14 cellular contexts compared by ENCODE assay signal in the genomic region with DNA sequence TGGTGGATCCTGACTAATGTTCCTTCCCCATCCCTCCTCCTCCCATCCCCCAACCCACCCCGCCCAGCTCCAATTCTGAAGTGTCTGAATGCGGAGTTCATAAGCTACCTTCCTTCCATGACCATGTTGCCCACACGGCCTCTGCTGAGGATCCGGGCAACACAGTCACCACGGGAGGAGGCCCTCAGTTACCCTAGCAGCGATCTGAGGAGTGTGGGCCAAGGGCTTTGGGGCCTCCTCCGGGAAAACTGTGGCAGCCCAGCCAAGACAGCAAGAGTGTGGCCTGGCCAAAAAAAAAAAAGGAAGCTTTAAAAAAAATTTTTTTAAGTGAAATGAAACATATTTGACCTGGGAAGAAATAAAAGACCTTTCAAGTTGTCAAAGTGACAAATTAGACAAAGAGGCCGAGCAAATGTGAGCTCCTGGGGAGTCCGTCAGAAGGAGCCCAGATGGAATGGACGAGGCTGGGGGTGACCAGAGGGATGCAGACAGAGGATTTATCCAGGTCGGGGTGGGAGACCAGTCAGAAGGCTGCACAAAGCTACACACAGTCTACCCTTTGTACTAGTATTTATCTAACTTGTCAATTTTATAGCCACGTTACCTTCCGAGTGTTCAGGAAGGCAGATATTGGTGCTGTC.
DNase-seq lines count a peak whose midpoint lies in the region; ATAC-seq and TF ChIP-seq lines count a peak whose summit lies in the region.
"Had no signal": no experiment of that assay in that cellular context is flagged by ENCODE, and none has a peak within 500 bp of the region (broad histone marks: within the 10 kb centered on the region; RNA-seq: fewer than 3 reads in every experiment).

No MANE protein-coding gene starts in this region.

- POLR2A ChIA-PET in GM10248 (lab: Yijun Ruan, JAX): interaction anchor here (0.6 kb wide), 1 partner anchor 45 kb away, joined by 4 read pairs; no protein-coding TSS in a partner anchor

- H3K27ac ChIP-seq in mesodermal cell (ENCODE audit: low read depth, low read length, severe bottlenecking) (peak overlapping the region; percentile 62), subcutaneous abdominal adipose tissue (ENCODE audit: low read depth, low read length) (peak overlapping the region; percentile 84)

- H3K9me3 ChIP-seq in mesodermal cell (ENCODE audit: control insufficient read depth, low read length) (no peaks in the 10 kb centered on the region), subcutaneous abdominal adipose tissue (ENCODE audit: control insufficient read depth in 5 of 5, low read length in 5 of 5) (no peaks in the 10 kb centered on the region)
- H3K9me3 ChIP-seq: breast epithelium had no signal

- TF ChIP-seq CTCF in fibroblast of the aortic adventitia (IDR thresholded peaks at IDR 0.05; ENCODE audit: insufficient read depth, low read length) (no peak), GM10248 (IDR thresholded peaks at IDR 0.05; ENCODE audit: control extremely low read depth, extremely low read depth, low read depth, missing control alignments) (no peak)

- CTCF ChIA-PET in GM10248 (lab: Yijun Ruan, JAX): interaction anchor here (0.7 to 5.9 kb wide), 6 partner anchors 10 to 216 kb away, joined by 3 to 45 read pairs (median 4); no protein-coding TSS in a partner anchor

- no peaks in the 10 kb centered on the region for H3K27me3 ChIP-seq in subcutaneous abdominal adipose tissue (ENCODE audit: control insufficient read depth in 5 of 5, insufficient read depth in 4 of 5, low read length in 5 of 5)
- H3K27me3 ChIP-seq: breast epithelium had no signal

- DNase-seq in UCSD-AML1 (lab: John Stamatoyannopoulos, UW; ENCODE audit: unreplicated experiment) (peak; percentile 23), fibroblast of the aortic adventitia (ENCODE audit: low read depth) (peak; percentile 26), mesenteric fat pad (ENCODE audit: low spot score) (no peak), GM10248 (ENCODE audit: extremely low spot score) (no peak), DMS153 (lab: John Stamatoyannopoulos, UW) (no peak)
- DNase-seq: activated CD4-positive, alpha-beta T cell treated with anti-CD3 and anti-CD28 coated beads for 4 hours; activated CD8-positive, alpha-beta memory T cell treated with anti-CD3 and anti-CD28 coated beads, Interleukin-2, amount 50 U/mL, for 48 hours; activated naive CD4-positive, alpha-beta T cell treated with Interleukin-2 at 50 U/mL for 16 hours; effector CD8-positive, alpha-beta T cell; Kasumi-1 had no signal

- no peak for ATAC-seq in HG03175 (IDR thresholded peaks at IDR 0.05; ENCODE audit: unreplicated experiment)

- H3K4me1 ChIP-seq in mesodermal cell (ENCODE audit: control insufficient read depth, insufficient read depth, low read length, poor library complexity, severe bottlenecking) (peaks cover 14% of the 10 kb centered on the region), subcutaneous abdominal adipose tissue (ENCODE audit: control insufficient read depth in 5 of 5, insufficient read depth in 5 of 5, low read length in 5 of 5) (peaks cover 5 to 42% (median 30%) of the 10 kb centered on the region in 5 donors)
- H3K4me1 ChIP-seq: breast epithelium had no signal

- no peak overlapping the region for H3K9ac ChIP-seq in subcutaneous abdominal adipose tissue (ENCODE audit: low read length in 5 of 5)

- no peaks in the 10 kb centered on the region for H3K36me3 ChIP-seq in mesodermal cell (ENCODE audit: control insufficient read depth, insufficient read depth, low read length)
- H3K36me3 ChIP-seq in subcutaneous abdominal adipose tissue (ENCODE audit: control insufficient read depth in 5 of 5, insufficient read depth in 5 of 5, low read length in 5 of 5): no peaks in the 10 kb centered on the region
- H3K36me3 ChIP-seq: breast epithelium had no signal

- H3K4me3 ChIP-seq in fibroblast of the aortic adventitia (ENCODE audit: low read depth, low read length) (no peak overlapping the region), mesodermal cell (ENCODE audit: extremely low read depth, insufficient read depth, low read length, poor library complexity, severe bottlenecking) (no peak overlapping the region), subcutaneous abdominal adipose tissue (ENCODE audit: low read depth in 1 of 5, low read length in 5 of 5) (peak overlapping the region in 1 of 5 donors; percentile 21)
- H3K4me3 ChIP-seq: breast epithelium had no signal

- 84 to 93% methylated on average over 5 to 12 of the region's 13 CpGs for WGBS in mesodermal cell (ENCODE audit: insufficient coverage in 2 of 2), 2 experiments

Comparison
In these comparisons a context has a peak if more than half of its experiments do, and no peak if none do; other contexts are left out.
1. DNase-seq: peak in UCSD-AML1 (single experiment) and fibroblast of the aortic adventitia (single experiment); none in mesenteric fat pad (single experiment), GM10248 (single experiment) and DMS153 (single experiment).